In genomic region chr4:180665994-180666818, GRCh38 we compare ENCODE assay signal across 9 cellular contexts.
DNase-seq lines count a peak whose midpoint lies in the region; ATAC-seq, FAIRE-seq and TF ChIP-seq lines count a peak whose summit lies in the region.
"Had no signal": no experiment of that assay in that cellular context is flagged by ENCODE, and none has a peak within 500 bp of the region (broad histone marks: within the 10 kb centered on the region; RNA-seq: fewer than 3 reads in every experiment).

No MANE protein-coding gene starts in this region.

- peak overlapping the region; percentile 48 for H3K4me2 ChIP-seq in astrocyte (ENCODE audit: low read length)

- no peaks in the 10 kb centered on the region for H3K9me3 ChIP-seq in astrocyte (ENCODE audit: insufficient read depth, low read depth, low read length)

- H2AFZ ChIP-seq in astrocyte (ENCODE audit: low read depth, low read length) = no peak overlapping the region

- no peak overlapping the region for H3K9ac ChIP-seq in astrocyte (ENCODE audit: low read length)

- peaks cover 10% of the 10 kb centered on the region for H3K4me1 Mint-ChIP-seq in astrocyte (ENCODE audit: low read depth, unreplicated experiment)
- H3K4me1 Mint-ChIP-seq: CD8-positive, alpha-beta memory T cell had no signal

- no peak overlapping the region for H3K27ac ChIP-seq in astrocyte (ENCODE audit: low read depth, low read length)

- no peaks in the 10 kb centered on the region for H3K9me3 Mint-ChIP-seq in astrocyte (ENCODE audit: unreplicated experiment)
- H3K9me3 Mint-ChIP-seq: CD8-positive, alpha-beta memory T cell had no signal

- FAIRE-seq in astrocyte (lab: Jason Lieb, UNC) = no peak

- DNase-seq in NCI-H2196 (lab: John Stamatoyannopoulos, UW; ENCODE audit: unreplicated experiment) (peak; percentile 0), NCI-H2196 treated with DMSO at 0.1 percent for 48 hours (lab: John Stamatoyannopoulos, UW; ENCODE audit: unreplicated experiment) (no peak), NCI-H524 (lab: John Stamatoyannopoulos, UW) (peak; percentile 18 to 61), astrocyte (ENCODE audit: low read depth) (peak; percentile 41), left kidney (ENCODE audit: low read depth, low spot score) (peak; percentile 89), NCI-H1436 (lab: John Stamatoyannopoulos, UW) (no peak)

- H3K4me3 Mint-ChIP-seq in astrocyte (ENCODE audit: unreplicated experiment) = no peak overlapping the region

- H3K36me3 Mint-ChIP-seq in astrocyte (ENCODE audit: low read depth, unreplicated experiment) = no peaks in the 10 kb centered on the region
- H3K36me3 Mint-ChIP-seq: CD8-positive, alpha-beta memory T cell had no signal

- H4K20me1 ChIP-seq in astrocyte (ENCODE audit: insufficient read depth, low read length) = no peaks in the 10 kb centered on the region

- H3K4me1 ChIP-seq in astrocyte (ENCODE audit: insufficient read depth, low read length) = peaks cover 4% of the 10 kb centered on the region

- no peaks in the 10 kb centered on the region for H3K79me2 ChIP-seq in astrocyte (ENCODE audit: insufficient read depth, low read length)

- no peak overlapping the region for H3K27ac Mint-ChIP-seq in astrocyte (ENCODE audit: unreplicated experiment)
- H3K27ac Mint-ChIP-seq: CD8-positive, alpha-beta memory T cell had no signal

- peak; percentile 50 for ATAC-seq in GM19438 (IDR thresholded peaks at IDR 0.05; ENCODE audit: low read depth, unreplicated experiment)
- ATAC-seq in HG03354 (IDR thresholded peaks at IDR 0.05; ENCODE audit: poor library complexity, severe bottlenecking, unreplicated experiment) = peak; percentile 89

- no peaks in the 10 kb centered on the region for H3K27me3 ChIP-seq in astrocyte (ENCODE audit: insufficient read depth, low read length)

- no peaks in the 10 kb centered on the region for H3K36me3 ChIP-seq in astrocyte (ENCODE audit: insufficient read depth, low read length)

- TF ChIP-seq CTCF in astrocyte (IDR thresholded peaks at IDR 0.05; ENCODE audit: insufficient read depth, low read depth, low read length) = peak; percentile 74

- no peaks in the 10 kb centered on the region for H3K27me3 Mint-ChIP-seq in astrocyte (ENCODE audit: low read depth, unreplicated experiment)
- H3K27me3 Mint-ChIP-seq: CD8-positive, alpha-beta memory T cell had no signal

- H3K4me3 ChIP-seq in astrocyte (ENCODE audit: insufficient read depth, low read depth, low read length) = no peak overlapping the region

Comparison
In these comparisons a context has a peak if more than half of its experiments do, and no peak if none do; other contexts are left out.
1. DNase-seq: peak in NCI-H2196 (single experiment), NCI-H524 (2 of 2), astrocyte (single experiment) and left kidney (single experiment); none in NCI-H2196 treated with DMSO at 0.1 percent for 48 hours (single experiment) and NCI-H1436 (single experiment).